In the genomic region with DNA sequence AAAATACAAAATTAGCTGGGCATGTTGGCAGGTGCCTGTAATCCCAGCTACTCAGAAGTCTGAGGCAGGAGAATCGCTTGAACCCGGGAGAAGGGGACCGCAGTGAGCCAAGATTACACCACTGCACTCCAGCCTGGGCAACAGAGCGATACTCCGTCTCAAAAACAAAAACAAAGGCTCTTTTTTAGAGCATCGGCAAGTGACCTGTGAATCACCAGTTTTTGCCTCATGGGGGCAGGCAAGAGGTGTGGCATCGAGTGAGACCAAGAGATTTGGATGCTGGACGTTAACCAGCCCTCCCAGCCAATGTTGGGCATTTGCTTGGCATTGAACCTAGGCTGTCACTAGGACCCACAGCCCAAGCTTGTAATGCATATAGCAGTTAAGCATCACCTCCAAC, we compare ENCODE assay signal across 1 cellular context.
TF ChIP-seq lines count a peak whose summit lies in the region.

No MANE protein-coding gene starts in this region.

TF ChIP-seq in WTC11, 78 proteins besides CTCF, POLR2A, EP300 and RAD21 (continued from another document):
- TF ChIP-seq, protein P1, sequence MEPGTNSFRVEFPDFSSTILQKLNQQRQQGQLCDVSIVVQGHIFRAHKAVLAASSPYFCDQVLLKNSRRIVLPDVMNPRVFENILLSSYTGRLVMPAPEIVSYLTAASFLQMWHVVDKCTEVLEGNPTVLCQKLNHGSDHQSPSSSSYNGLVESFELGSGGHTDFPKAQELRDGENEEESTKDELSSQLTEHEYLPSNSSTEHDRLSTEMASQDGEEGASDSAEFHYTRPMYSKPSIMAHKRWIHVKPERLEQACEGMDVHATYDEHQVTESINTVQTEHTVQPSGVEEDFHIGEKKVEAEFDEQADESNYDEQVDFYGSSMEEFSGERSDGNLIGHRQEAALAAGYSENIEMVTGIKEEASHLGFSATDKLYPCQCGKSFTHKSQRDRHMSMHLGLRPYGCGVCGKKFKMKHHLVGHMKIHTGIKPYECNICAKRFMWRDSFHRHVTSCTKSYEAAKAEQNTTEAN (CRISPR knock-in tag; IDR thresholded peaks at IDR 0.05) = no peak
- TF ChIP-seq NR1H2 (CRISPR knock-in tag; IDR thresholded peaks at IDR 0.05) (no peak), HMGA2 (CRISPR knock-in tag; IDR thresholded peaks at IDR 0.05) (no peak), ZNF423 (CRISPR knock-in tag; IDR thresholded peaks at IDR 0.05) (no peak), SMAD3 (CRISPR knock-in tag; IDR thresholded peaks at IDR 0.05; ENCODE audit: borderline replicate concordance) (no peak), KAT7 (CRISPR knock-in tag; IDR thresholded peaks at IDR 0.05; ENCODE audit: borderline replicate concordance) (no peak), CDX4 (CRISPR knock-in tag; IDR thresholded peaks at IDR 0.05; ENCODE audit: borderline replicate concordance) (no peak), RELA (CRISPR knock-in tag; IDR thresholded peaks at IDR 0.05; ENCODE audit: borderline replicate concordance) (no peak), MYBL2 (CRISPR knock-in tag; IDR thresholded peaks at IDR 0.05) (no peak)
- TF ChIP-seq, protein P2, sequence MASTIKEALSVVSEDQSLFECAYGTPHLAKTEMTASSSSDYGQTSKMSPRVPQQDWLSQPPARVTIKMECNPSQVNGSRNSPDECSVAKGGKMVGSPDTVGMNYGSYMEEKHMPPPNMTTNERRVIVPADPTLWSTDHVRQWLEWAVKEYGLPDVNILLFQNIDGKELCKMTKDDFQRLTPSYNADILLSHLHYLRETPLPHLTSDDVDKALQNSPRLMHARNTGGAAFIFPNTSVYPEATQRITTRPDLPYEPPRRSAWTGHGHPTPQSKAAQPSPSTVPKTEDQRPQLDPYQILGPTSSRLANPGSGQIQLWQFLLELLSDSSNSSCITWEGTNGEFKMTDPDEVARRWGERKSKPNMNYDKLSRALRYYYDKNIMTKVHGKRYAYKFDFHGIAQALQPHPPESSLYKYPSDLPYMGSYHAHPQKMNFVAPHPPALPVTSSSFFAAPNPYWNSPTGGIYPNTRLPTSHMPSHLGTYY (CRISPR knock-in tag; IDR thresholded peaks at IDR 0.05) = no peak
